Comparison of ENCODE assay signal across 17 cellular contexts in genomic region chr7:31957090-31957720, GRCh38.
A peak's percentile ranks its signal among the peaks of the same experiment; 100 is the strongest.
DNase-seq lines count a peak whose midpoint lies in the region; ATAC-seq, FAIRE-seq and TF ChIP-seq lines count a peak whose summit lies in the region.
"Had no signal": no experiment of that assay in that cellular context is flagged by ENCODE, and none has a peak within 500 bp of the region (broad histone marks: within the 10 kb centered on the region; RNA-seq: fewer than 3 reads in every experiment).

No MANE protein-coding gene starts in this region.

- POLR2A ChIA-PET in K562 (lab: Yijun Ruan, JAX), result no interaction called here

- H4K20me1 ChIP-seq in K562 (replicated peaks; ENCODE audit: control insufficient read depth, insufficient read depth, low read length), result no peaks in the 10 kb centered on the region

- WGBS in K562 (ENCODE audit: insufficient coverage, low coverage, missing lambda C conversion rate), result 0% methylated on average over 2 of the region's 2 CpGs

- no peak overlapping the region for H3K27ac ChIP-seq in K562 (ENCODE audit: extremely low read depth, low read depth, low read length)
- H3K27ac ChIP-seq in caudate nucleus (ENCODE audit: low read depth, low read length), result no peak overlapping the region
- H3K27ac ChIP-seq: prostate gland, thoracic aorta had no signal

- H3K9ac ChIP-seq in K562 (ENCODE audit: insufficient read depth in 1 of 2, low read depth in 2 of 2, low read length in 2 of 2), result no peak overlapping the region

- no peaks in the 10 kb centered on the region for H3K9me3 ChIP-seq in K562 (replicated peaks; ENCODE audit: control insufficient read depth, insufficient read depth, low read depth, low read length)
- H3K9me3 ChIP-seq: heart left ventricle, prostate gland, thoracic aorta had no signal

- H3K27me3 ChIP-seq in K562 (ENCODE audit: control insufficient read depth in 2 of 2, insufficient read depth in 2 of 2, low read length in 2 of 2), result no peaks in the 10 kb centered on the region
- H3K27me3 ChIP-seq: heart left ventricle had no signal

- no peak for TF ChIP-seq RAD21 in K562 (CRISPR knock-in tag; conservative IDR thresholded peaks at IDR 0.05 in 1 of 2, IDR thresholded peaks at IDR 0.05 in 1 of 2)

- H3K4me3 ChIP-seq in K562, result no peak overlapping the region
- H3K4me3 ChIP-seq: heart left ventricle, prostate gland, thoracic aorta had no signal

- TF ChIP-seq POLR2A in K562 (conservative IDR thresholded peaks at IDR 0.05), result no peak

- DNase-seq in DMS53 (lab: John Stamatoyannopoulos, UW) (peak; percentile 80), Kasumi-1 (lab: John Stamatoyannopoulos, UW) (peak; percentile 43 to 52), K562 (ENCODE audit: extremely low read depth in 1 of 4, low spot score in 3 of 4) (no peak), kidney tubule cell (ENCODE audit: low spot score) (peak; percentile 44), caudate nucleus (lab: John Stamatoyannopoulos, UW) (no peak), GM19239 (ENCODE audit: insufficient read length, low spot score) (no peak)
- DNase-seq: activated CD4-positive, CD25-positive, alpha-beta regulatory T cell; activated CD8-positive, alpha-beta memory T cell treated with anti-CD3 and anti-CD28 coated beads, Interleukin-2, amount 50 U/mL, for 4 hours; CD4-positive, CD25-positive, alpha-beta regulatory T cell; GDM1; heart left ventricle; NCI-H1092; NCI-H226 had no signal

- no peaks in the 10 kb centered on the region for H3K79me2 ChIP-seq in K562 (ENCODE audit: control insufficient read depth, insufficient read depth, low read length)

- FAIRE-seq in K562 (lab: Jason Lieb, UNC) (no peak), GM19239 (lab: Jason Lieb, UNC) (no peak)

- H2AFZ ChIP-seq in K562 (ENCODE audit: low read depth, low read length), result no peak overlapping the region

- no peaks in the 10 kb centered on the region for H3K36me3 ChIP-seq in K562 (ENCODE audit: control insufficient read depth, insufficient read depth, low read length)
- H3K36me3 ChIP-seq: heart left ventricle, prostate gland, thoracic aorta had no signal

- no peak overlapping the region for H3K4me2 ChIP-seq in K562 (ENCODE audit: insufficient read depth, low read length)

- no peak for TF ChIP-seq CTCF in K562 (IDR thresholded peaks at IDR 0.05 in 2 of 3, conservative IDR thresholded peaks at IDR 0.05 in 1 of 3; ENCODE audit: insufficient read depth in 2 of 3, low read depth in 1 of 3, low read length in 3 of 3)

- TF ChIP-seq EP300 in K562 (IDR thresholded peaks at IDR 0.05; ENCODE audit: low read length), result no peak

- intact Hi-C loops in K562 (cut with micrococcal nuclease), result no loop called here

- ATAC-seq in K562, result no peak
- ATAC-seq in HG03378 (IDR thresholded peaks at IDR 0.05; ENCODE audit: unreplicated experiment), result no peak
- no peak for ATAC-seq in HG02840 (IDR thresholded peaks at IDR 0.05; ENCODE audit: low FRiP score, unreplicated experiment)

- CTCF ChIA-PET in K562 (lab: Yijun Ruan, JAX; ENCODE audit: low intra/inter-chr PET ratio), result no interaction called here

- H3K4me1 ChIP-seq in K562 (replicated peaks in 1 of 2; ENCODE audit: control insufficient read depth in 2 of 2, insufficient read depth in 2 of 2, low read length in 2 of 2), result no peaks in the 10 kb centered on the region
- H3K4me1 ChIP-seq: prostate gland had no signal

- no TSS peak for BruUV-seq in K562 (replicated peaks; lab: Mats Ljungman, UMichigan)

- H3K9me1 ChIP-seq in K562 (ENCODE audit: control insufficient read depth, insufficient read depth, low read length), result no peaks in the 10 kb centered on the region

- in situ Hi-C loops in K562 (cut with MboI), result no loop called here

TF ChIP-seq in K562, 482 proteins besides CTCF, POLR2A, EP300 and RAD21:
- TF ChIP-seq YY1 (IDR thresholded peaks at IDR 0.05; ENCODE audit: borderline replicate concordance in 1 of 3, control insufficient read depth in 1 of 3, extremely low read depth in 1 of 3, insufficient read depth in 3 of 3, insufficient read length in 1 of 3, insufficient replicate concordance in 2 of 3, low read depth in 1 of 3, low read length in 2 of 3) (no peak), NKRF (IDR thresholded peaks at IDR 0.05; ENCODE audit: borderline replicate concordance) (no peak), CLOCK (CRISPR knock-in tag; IDR thresholded peaks at IDR 0.05; ENCODE audit: borderline replicate concordance) (no peak), MLX (CRISPR knock-in tag; conservative IDR thresholded peaks at IDR 0.05) (no peak), NFE2 (IDR thresholded peaks at IDR 0.05; ENCODE audit: low read depth) (0 out of 2 replicates have a peak, but pooled peaks have one; percentile 12)

Comparison
In these comparisons a context has a peak if more than half of its experiments do, and no peak if none do; other contexts are left out.
1. DNase-seq: peak in DMS53 (single experiment), Kasumi-1 (2 of 2) and kidney tubule cell (single experiment); none in K562 (0 of 4), caudate nucleus (0 of 61) and GM19239 (single experiment).